22 cellular contexts compared by ENCODE assay signal in genomic region chr14:59826150-59826549, GRCh38. TPM values are rescaled to one million over a fixed set of nuclear protein-coding genes. Genes with fewer than 3 reads are reported as not detected.
"Had no signal": no experiment of that assay in that cellular context is flagged by ENCODE, and none has a peak within 500 bp of the region (broad histone marks: within the 10 kb centered on the region; RNA-seq: fewer than 3 reads in every experiment).

No MANE protein-coding gene starts in this region.

- DNase-seq: effector CD4-positive, alpha-beta T cell; effector memory CD4-positive, alpha-beta T cell; foreskin keratinocyte; heart left ventricle; hypothalamus; immature natural killer cell; islet precursor cell; kidney; kidney glomerular epithelial cell; left lung; left ventricle myocardium superior; lower lobe of right lung; mesenchymal stem cell; naive thymus-derived CD4-positive, alpha-beta T cell had no signal

- ATAC-seq: foreskin keratinocyte; gastroesophageal sphincter; heart left ventricle; left lung; left ventricle myocardium superior; lower lobe of right lung; naive thymus-derived CD4-positive, alpha-beta T cell had no signal

- H3K27ac Mint-ChIP-seq: immature natural killer cell; mesothelial cell of epicardium; naive thymus-derived CD4-positive, alpha-beta T cell had no signal

- H3K36me3 Mint-ChIP-seq: immature natural killer cell; mesothelial cell of epicardium; naive thymus-derived CD4-positive, alpha-beta T cell had no signal

- H3K4me1 ChIP-seq: esophagus muscularis mucosa, foreskin keratinocyte, gastroesophageal sphincter, left lung, lower lobe of right lung had no signal

- H3K4me1 Mint-ChIP-seq: immature natural killer cell, mesothelial cell of epicardium had no signal

- FAIRE-seq: colon, endothelial cell of umbilical vein, frontal cortex, kidney had no signal

- H3K9me3 ChIP-seq: esophagus muscularis mucosa, gastroesophageal sphincter, heart left ventricle, left lung, lower lobe of right lung had no signal

- H3K4me3 Mint-ChIP-seq: immature natural killer cell; mesothelial cell of epicardium; naive thymus-derived CD4-positive, alpha-beta T cell had no signal

- H3K4me3 ChIP-seq: coronary artery, esophagus muscularis mucosa, gastroesophageal sphincter, heart left ventricle, hepatocyte, left lung, lower lobe of right lung had no signal

- H3K36me3 ChIP-seq: esophagus muscularis mucosa, gastroesophageal sphincter, heart left ventricle, left lung, lower lobe of right lung had no signal

RNA-seq across cellular contexts. Expression of gene RTN1, which starts 44.4 kb away (rescaled TPM):
- total RNA-seq: foreskin keratinocyte had no signal
